ENCODE assay signal across 18 cellular contexts in the genomic region with DNA sequence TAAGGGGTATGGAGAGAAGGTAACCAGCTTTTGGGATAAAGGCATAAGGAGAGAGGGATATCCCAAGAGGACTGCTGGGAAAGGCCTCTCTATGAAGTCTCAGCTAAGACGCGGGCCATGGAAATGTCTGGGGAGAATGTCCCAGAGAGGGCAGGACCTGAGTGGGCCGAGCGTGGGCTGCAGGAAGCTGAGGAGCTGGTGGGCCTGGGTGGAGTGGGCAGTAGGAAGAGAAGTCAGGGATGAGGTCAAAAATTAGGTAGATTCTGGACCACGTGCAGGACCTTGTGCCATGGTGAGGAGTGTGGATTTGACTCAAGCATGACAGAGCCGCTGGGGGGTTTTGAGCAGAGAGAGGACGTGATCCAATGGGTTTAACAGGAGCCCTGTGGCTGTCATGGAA.
A peak's percentile ranks its signal among the peaks of the same experiment; 100 is the strongest.
DNase-seq lines count a peak whose midpoint lies in the region; ATAC-seq and TF ChIP-seq lines count a peak whose summit lies in the region.
"Had no signal": no experiment of that assay in that cellular context is flagged by ENCODE, and none has a peak within 500 bp of the region (broad histone marks: within the 10 kb centered on the region; RNA-seq: fewer than 3 reads in every experiment).

No MANE protein-coding gene starts in this region.

- H3K27ac ChIP-seq in neural progenitor cell (no peak overlapping the region), dorsolateral prefrontal cortex (no peak overlapping the region)
- H3K27ac ChIP-seq: 22Rv1, BLaER1, C4-2B, GM23248 had no signal

- H3K4me1 ChIP-seq in neural progenitor cell: peaks cover under 1% of the 10 kb centered on the region

- H2AFZ ChIP-seq in neural progenitor cell (replicated peaks): no peak overlapping the region
- H2AFZ ChIP-seq: GM23248 had no signal

- H3K4me3 ChIP-seq in neural progenitor cell (no peak overlapping the region), dorsolateral prefrontal cortex (no peak overlapping the region)
- H3K4me3 ChIP-seq: BLaER1, GM23248 had no signal

- H3K9ac ChIP-seq in neural progenitor cell: no peak overlapping the region
- H3K9ac ChIP-seq: BLaER1, GM23248 had no signal

- H3K9me3 ChIP-seq in neural progenitor cell (ENCODE audit: low read depth): peaks cover 4% of the 10 kb centered on the region

- no peaks in the 10 kb centered on the region for H3K27me3 ChIP-seq in neural progenitor cell
- peaks cover 0 to 4% (median 0%) of the 10 kb centered on the region in 45 donors for H3K27me3 ChIP-seq in dorsolateral prefrontal cortex
- H3K27me3 ChIP-seq: BLaER1 had no signal

- no peak overlapping the region for H3K4me3 Mint-ChIP-seq in activated CD4-positive, alpha-beta T cell treated with anti-CD3 and anti-CD28 coated beads, Interleukin-2, amount 10 ng/mL, durations not matched to agents 7 days and 5 days
- H3K4me3 Mint-ChIP-seq in endothelial cell (ENCODE audit: unreplicated experiment): peak overlapping the region; percentile 38
- no peak overlapping the region for H3K4me3 Mint-ChIP-seq in neural progenitor cell
- H3K4me3 Mint-ChIP-seq: B cell; CD8-positive, alpha-beta T cell had no signal

- POLR2A ChIA-PET in activated CD4-positive, alpha-beta T cell treated with anti-CD3 and anti-CD28 coated beads, Interleukin-2, amount 10 ng/mL, durations not matched to agents 7 days and 5 days (lab: Charles Lee): no interaction called here

- H3K36me3 Mint-ChIP-seq in activated CD4-positive, alpha-beta T cell treated with anti-CD3 and anti-CD28 coated beads, Interleukin-2, amount 10 ng/mL, durations not matched to agents 7 days and 5 days (ENCODE audit: low read depth): no peaks in the 10 kb centered on the region
- no peaks in the 10 kb centered on the region for H3K36me3 Mint-ChIP-seq in endothelial cell (ENCODE audit: low read depth, unreplicated experiment)
- no peaks in the 10 kb centered on the region for H3K36me3 Mint-ChIP-seq in neural progenitor cell
- H3K36me3 Mint-ChIP-seq: CD4-positive, CD25-positive, alpha-beta regulatory T cell; CD8-positive, alpha-beta T cell had no signal

- CTCF ChIA-PET in activated CD4-positive, alpha-beta T cell treated with anti-CD3 and anti-CD28 coated beads, Interleukin-2, amount 10 ng/mL, durations not matched to agents 7 days and 5 days (lab: Charles Lee): no interaction called here

- no peak for ATAC-seq in GM18858 (IDR thresholded peaks at IDR 0.05; ENCODE audit: unreplicated experiment)
- ATAC-seq: CD8-positive, alpha-beta T cell had no signal

- no peaks in the 10 kb centered on the region for H3K9me3 Mint-ChIP-seq in activated CD4-positive, alpha-beta T cell treated with anti-CD3 and anti-CD28 coated beads, Interleukin-2, amount 10 ng/mL, durations not matched to agents 7 days and 5 days
- H3K9me3 Mint-ChIP-seq in endothelial cell (ENCODE audit: unreplicated experiment): peaks cover 8% of the 10 kb centered on the region
- H3K9me3 Mint-ChIP-seq in neural progenitor cell: peaks cover 40% of the 10 kb centered on the region
- H3K9me3 Mint-ChIP-seq: CD8-positive, alpha-beta T cell had no signal

- H3K27ac Mint-ChIP-seq in activated CD4-positive, alpha-beta T cell treated with anti-CD3 and anti-CD28 coated beads, Interleukin-2, amount 10 ng/mL, durations not matched to agents 7 days and 5 days: no peak overlapping the region
- H3K27ac Mint-ChIP-seq in endothelial cell (ENCODE audit: unreplicated experiment): no peak overlapping the region
- peak overlapping the region; percentile 37 for H3K27ac Mint-ChIP-seq in neural progenitor cell
- H3K27ac Mint-ChIP-seq: B cell; CD8-positive, alpha-beta T cell had no signal

- TF ChIP-seq CTCF in endothelial cell (IDR thresholded peaks at IDR 0.05; ENCODE audit: unreplicated experiment) (no peak), neural progenitor cell (IDR thresholded peaks at IDR 0.05) (no peak), dorsolateral prefrontal cortex (IDR thresholded peaks at IDR 0.05 in 54 of 56, conservative IDR thresholded peaks at IDR 0.05 in 2 of 56; ENCODE audit: low read depth in 1 of 56, partially characterized antibody in 56 of 56) (no peak)

- no peaks in the 10 kb centered on the region for H3F3A ChIP-seq in neural progenitor cell (ENCODE audit: low read depth)

- no peaks in the 10 kb centered on the region for H3K79me2 ChIP-seq in neural progenitor cell (ENCODE audit: low read depth)

- no peaks in the 10 kb centered on the region for H4K20me1 ChIP-seq in neural progenitor cell (ENCODE audit: low read depth)
- H4K20me1 ChIP-seq: BLaER1 had no signal

- H3K27me3 Mint-ChIP-seq in activated CD4-positive, alpha-beta T cell treated with anti-CD3 and anti-CD28 coated beads, Interleukin-2, amount 10 ng/mL, durations not matched to agents 7 days and 5 days: no peaks in the 10 kb centered on the region
- H3K27me3 Mint-ChIP-seq in endothelial cell (ENCODE audit: unreplicated experiment) (peaks cover 6% of the 10 kb centered on the region), neural progenitor cell (ENCODE audit: insufficient read depth, low read depth) (peaks cover 32% of the 10 kb centered on the region)

- H3K4me2 ChIP-seq in neural progenitor cell: no peak overlapping the region
- H3K4me2 ChIP-seq: BLaER1 had no signal

- peak; percentile 2 for DNase-seq in activated CD4-positive, alpha-beta T cell treated with anti-CD3 and anti-CD28 coated beads, Interleukin-2, amount 10 ng/mL, durations not matched to agents 7 days and 5 days
- DNase-seq in activated CD4-positive, alpha-beta T cell treated with anti-CD3 and anti-CD28 coated beads, Interleukin-2, amount 50 U/mL, for 4 hours: no peak
- no peak for DNase-seq in endothelial cell (ENCODE audit: low spot score)
- no peak for DNase-seq in neural progenitor cell (ENCODE audit: low spot score)
- no peak for DNase-seq in dorsolateral prefrontal cortex
- DNase-seq: Caco-2; CD4-positive, CD25-positive, alpha-beta regulatory T cell; CD8-positive, alpha-beta T cell; DMS153; DND-41; GM23248; H7; HCEC 1CT had no signal

- no peaks in the 10 kb centered on the region for H3K36me3 ChIP-seq in neural progenitor cell
- H3K36me3 ChIP-seq: BLaER1 had no signal

- no peaks in the 10 kb centered on the region for H3K4me1 Mint-ChIP-seq in activated CD4-positive, alpha-beta T cell treated with anti-CD3 and anti-CD28 coated beads, Interleukin-2, amount 10 ng/mL, durations not matched to agents 7 days and 5 days
- H3K4me1 Mint-ChIP-seq in endothelial cell (ENCODE audit: unreplicated experiment): peaks cover 8% of the 10 kb centered on the region
- peaks cover 21% of the 10 kb centered on the region for H3K4me1 Mint-ChIP-seq in neural progenitor cell
- H3K4me1 Mint-ChIP-seq: CD4-positive, CD25-positive, alpha-beta regulatory T cell had no signal

- intact Hi-C loops in dorsolateral prefrontal cortex (cut with DNase I): no loop called here
